In genomic region chr20:49028684-49029083, GRCh38 we compare ENCODE assay signal across 8 cellular contexts. TPM values are rescaled to one million over a fixed set of nuclear protein-coding genes. Genes with fewer than 3 reads are reported as not detected.
DNase-seq lines count a peak whose midpoint lies in the region; ATAC-seq and TF ChIP-seq lines count a peak whose summit lies in the region.

No MANE protein-coding gene starts in this region.

- no peak overlapping the region for H3K4me3 Mint-ChIP-seq in GM23338

- H3K9me3 Mint-ChIP-seq in GM23338 = no peaks in the 10 kb centered on the region

- H3K27me3 ChIP-seq in GM23338 (ENCODE audit: insufficient read depth) = no peaks in the 10 kb centered on the region
- H3K27me3 ChIP-seq in SK-N-SH (ENCODE audit: insufficient read depth) = no peaks in the 10 kb centered on the region

- TF ChIP-seq RAD21 in SK-N-SH (IDR thresholded peaks at IDR 0.05; ENCODE audit: low read length) = peak; percentile 64

- H3K9me3 ChIP-seq in SK-N-SH = no peaks in the 10 kb centered on the region

- 97% methylated on average over 2 of the region's 2 CpGs for WGBS in SK-N-SH (ENCODE audit: low lambda C conversion rate)

- DNase-seq in AG08395 (ENCODE audit: low spot score) (peak; percentile 25), GM23338 (ENCODE audit: low spot score) (peak; percentile 53), SK-N-SH (peak; percentile 47), foreskin melanocyte (peak; percentile 15), NCI-H187 (lab: John Stamatoyannopoulos, UW) (no peak)
- no peak for DNase-seq in stimulated activated naive CD8-positive, alpha-beta T cell treated with anti-CD3 and anti-CD28 coated beads, Interleukin-15, Interleukin-2, amounts not matched to agents 100 U/mL and 50 U/mL, for 24 hours
- DNase-seq in activated CD4-positive, CD25-positive, alpha-beta regulatory T cell treated with anti-CD3 and anti-CD28 coated beads, Interleukin-2, amount 50 U/mL, for 72 hours = no peak

- H3F3A ChIP-seq in GM23338 (replicated peaks; ENCODE audit: low read depth) (peaks cover 3% of the 10 kb centered on the region; the same call in 1 of the 2 replicates), SK-N-SH (replicated peaks; ENCODE audit: insufficient read depth) (peaks cover 29% of the 10 kb centered on the region)

- H3K36me3 ChIP-seq in GM23338 (ENCODE audit: insufficient read depth) (peaks cover 24% of the 10 kb centered on the region; the same call in 1 of the 2 replicates), SK-N-SH (replicated peaks in 1 of 2; ENCODE audit: control insufficient read depth in 1 of 2, insufficient read depth in 2 of 2, low read length in 1 of 2) (peaks cover 29 to 50% of the 10 kb centered on the region in 2 experiments)

- no peak overlapping the region for H3K27ac ChIP-seq in GM23338 (ENCODE audit: low read depth)
- H3K27ac ChIP-seq in SK-N-SH (ENCODE audit: low read depth in 2 of 2, low read length in 1 of 2) = peak overlapping the region in 1 of 2 experiments; percentile 50; a peak in 3 of 4 replicates

- H3K4me2 ChIP-seq in GM23338 = no peak overlapping the region
- H3K4me2 ChIP-seq in SK-N-SH = no peak overlapping the region

- no peaks in the 10 kb centered on the region for H3K4me1 Mint-ChIP-seq in GM23338

- POLR2A ChIA-PET in SK-N-SH (lab: Yijun Ruan, JAX) = interaction anchor here (0.6 to 0.7 kb wide), 2 partner anchors 16 to 25 kb away, joined by 3 to 6 read pairs; no protein-coding TSS in a partner anchor

- H4K20me1 ChIP-seq in GM23338 (replicated peaks; ENCODE audit: insufficient read depth) (0 out of 2 replicates have a peak, but pooled peaks cover 11% of the 10 kb centered on the region), SK-N-SH (ENCODE audit: insufficient read depth) (no peaks in the 10 kb centered on the region)

- H3K4me3 ChIP-seq in GM23338 (no peak overlapping the region), SK-N-SH (ENCODE audit: low read depth in 2 of 2, low read length in 1 of 2) (no peak overlapping the region)

- H2AFZ ChIP-seq in GM23338 (no peak overlapping the region), SK-N-SH (ENCODE audit: low read depth) (no peak overlapping the region)

- TF ChIP-seq EP300 in SK-N-SH (IDR thresholded peaks at IDR 0.05; ENCODE audit: borderline replicate concordance in 1 of 2, low read depth in 1 of 2, low read length in 1 of 2) = no peak

- CTCF ChIA-PET in SK-N-SH (lab: Yijun Ruan, JAX) = interaction anchor here (0.7 to 2.7 kb wide), 8 partner anchors 8 to 191 kb away, joined by 3 to 7 read pairs (median 4); partner anchors contain the start of gene DDX27

- H3K4me1 ChIP-seq in GM23338 (ENCODE audit: insufficient read depth) = 0 out of 2 replicates have a peak, but pooled peaks cover 3% of the 10 kb centered on the region
- 0 out of 4 replicates have a peak, but pooled peaks cover 0 to 4% of the 10 kb centered on the region in 2 experiments for H3K4me1 ChIP-seq in SK-N-SH (ENCODE audit: control insufficient read depth in 1 of 2, insufficient read depth in 2 of 2, low read depth in 1 of 2, low read length in 1 of 2)

- peaks cover 5% of the 10 kb centered on the region for H3K27me3 Mint-ChIP-seq in GM23338 (ENCODE audit: insufficient read depth, low read depth, poor library complexity)

- no peak overlapping the region for H3K27ac Mint-ChIP-seq in GM23338

- H3K79me2 ChIP-seq in GM23338 (replicated peaks; ENCODE audit: insufficient read depth) = no peaks in the 10 kb centered on the region
- no peaks in the 10 kb centered on the region for H3K79me2 ChIP-seq in SK-N-SH (ENCODE audit: insufficient read depth)

- ATAC-seq in GM23338 (peak; percentile 83), HG02852 (IDR thresholded peaks at IDR 0.05; ENCODE audit: unreplicated experiment) (no peak)
- ATAC-seq in stimulated activated naive CD8-positive, alpha-beta T cell treated with anti-CD3 and anti-CD28 coated beads, Interleukin-15, Interleukin-2, amounts not matched to agents 100 U/mL and 50 U/mL, for 24 hours = no peak

- H3K36me3 Mint-ChIP-seq in GM23338 (ENCODE audit: low read depth) = peaks cover 38% of the 10 kb centered on the region

- TF ChIP-seq CTCF in GM23338 (conservative IDR thresholded peaks at IDR 0.05; ENCODE audit: low read depth in 2 of 2) (peak; percentile 56 to 63), SK-N-SH (IDR thresholded peaks at IDR 0.05) (peak; percentile 63)

- no peaks in the 10 kb centered on the region for H3K9me2 ChIP-seq in GM23338 (ENCODE audit: insufficient read depth)
- no peaks in the 10 kb centered on the region for H3K9me2 ChIP-seq in SK-N-SH

- H3K9ac ChIP-seq in SK-N-SH = no peak overlapping the region

TF ChIP-seq in GM23338, 12 proteins besides CTCF, POLR2A, EP300 and RAD21:
- TF ChIP-seq EZH2 (IDR thresholded peaks at IDR 0.05; ENCODE audit: low read depth, unreplicated experiment) (no peak), STAT1 (IDR thresholded peaks at IDR 0.05; ENCODE audit: unreplicated experiment) (no peak), REST (IDR thresholded peaks at IDR 0.05; ENCODE audit: unreplicated experiment) (no peak)

TF ChIP-seq in SK-N-SH, 30 proteins besides CTCF, POLR2A, EP300 and RAD21:
- TF ChIP-seq SMC3 (IDR thresholded peaks at IDR 0.05; ENCODE audit: low read depth, low read length) (peak; percentile 5; the same call in 1 of the 2 replicates), EZH2phosphoT487 (IDR thresholded peaks at IDR 0.05; ENCODE audit: borderline replicate concordance, low read depth) (no peak)

RNA-seq across cellular contexts. Expression of gene CSE1L, which starts 17.4 kb away (rescaled TPM):
- 312 and 326 TPM in 2 replicates for total RNA-seq in GM23338 (2014; rRNA removed; shearing (Covaris generic))
- polyA plus RNA-seq in GM23338 (2016; fragmentation: Nextera tagmentation; extraction: Ambion mirVana) (147 and 163 TPM in 2 replicates), SK-N-SH (2012; rRNA removed) (18.8 and 21.1 TPM in 2 replicates)
- 28.9 and 32.1 TPM in 2 replicates for polyA plus RNA-seq in SK-N-SH (2012; cell fraction: cytosol; rRNA removed)
- 11.2 and 21.7 TPM in 2 replicates for polyA plus RNA-seq in SK-N-SH (2012; cell fraction: nucleus; rRNA removed)

Comparison
In these comparisons a context has a peak if more than half of its experiments do, and no peak if none do; other contexts are left out.
1. DNase-seq: peak in AG08395 (single experiment), GM23338 (single experiment), SK-N-SH (single experiment) and foreskin melanocyte (single experiment); none in stimulated activated naive CD8-positive, alpha-beta T cell treated with anti-CD3 and anti-CD28 coated beads, Interleukin-15, Interleukin-2, amounts not matched to agents 100 U/mL and 50 U/mL, for 24 hours (single experiment), activated CD4-positive, CD25-positive, alpha-beta regulatory T cell treated with anti-CD3 and anti-CD28 coated beads, Interleukin-2, amount 50 U/mL, for 72 hours (single experiment) and NCI-H187 (0 of 2).